Comparison of ENCODE assay signal across 9 cellular contexts in genomic region chr15:77070180-77070499, GRCh38. TPM values are rescaled to one million over a fixed set of nuclear protein-coding genes. Genes with fewer than 3 reads are reported as not detected.
DNase-seq lines count a peak whose midpoint lies in the region; ATAC-seq and TF ChIP-seq lines count a peak whose summit lies in the region.
"Had no signal": no experiment of that assay in that cellular context is flagged by ENCODE, and none has a peak within 500 bp of the region (broad histone marks: within the 10 kb centered on the region; RNA-seq: fewer than 3 reads in every experiment).

No MANE protein-coding gene starts in this region.

- no peaks in the 10 kb centered on the region for H3K9me3 Mint-ChIP-seq in activated CD4-positive, alpha-beta T cell treated with anti-CD3 and anti-CD28 coated beads, Interleukin-2, amount 10 ng/mL, durations not matched to agents 7 days and 5 days
- H3K9me3 Mint-ChIP-seq in activated naive CD8-positive, alpha-beta T cell treated with anti-CD3 and anti-CD28 coated beads, Interleukin-2, amount 50 U/mL, for 24 hours: no peaks in the 10 kb centered on the region

- CTCF ChIA-PET in activated CD4-positive, alpha-beta T cell treated with anti-CD3 and anti-CD28 coated beads, Interleukin-2, amount 10 ng/mL, durations not matched to agents 7 days and 5 days (lab: Charles Lee): interaction anchor here (1.1 kb wide), 1 partner anchor 24 kb away, joined by 3 read pairs; no protein-coding TSS in a partner anchor

- peaks cover 13% of the 10 kb centered on the region for H3K27me3 Mint-ChIP-seq in activated CD4-positive, alpha-beta T cell treated with anti-CD3 and anti-CD28 coated beads, Interleukin-2, amount 10 ng/mL, durations not matched to agents 7 days and 5 days
- no peaks in the 10 kb centered on the region for H3K27me3 Mint-ChIP-seq in activated naive CD8-positive, alpha-beta T cell treated with anti-CD3 and anti-CD28 coated beads, Interleukin-2, amount 50 U/mL, for 24 hours

- intact Hi-C loops in left lung (cut with DNase I): no loop called here

- peak overlapping the region; percentile 87 to 94 for H3K27ac ChIP-seq in left lung
- H3K27ac ChIP-seq in thymus (ENCODE audit: low read depth): no peak overlapping the region

- H3K4me3 ChIP-seq in left lung (peak overlapping the region; percentile 65 to 72), thymus (ENCODE audit: low read length) (peak overlapping the region; percentile 87)

- H3K4me3 Mint-ChIP-seq in activated CD4-positive, alpha-beta T cell treated with anti-CD3 and anti-CD28 coated beads, Interleukin-2, amount 10 ng/mL, durations not matched to agents 7 days and 5 days: peak overlapping the region; percentile 65
- peak overlapping the region; percentile 86 for H3K4me3 Mint-ChIP-seq in activated naive CD8-positive, alpha-beta T cell treated with anti-CD3 and anti-CD28 coated beads, Interleukin-2, amount 50 U/mL, for 24 hours

- TF ChIP-seq CTCF in left lung (IDR thresholded peaks at IDR 0.05): no peak

- peak overlapping the region; percentile 57 for H3K27ac Mint-ChIP-seq in activated CD4-positive, alpha-beta T cell treated with anti-CD3 and anti-CD28 coated beads, Interleukin-2, amount 10 ng/mL, durations not matched to agents 7 days and 5 days
- peak overlapping the region; percentile 68 for H3K27ac Mint-ChIP-seq in activated naive CD8-positive, alpha-beta T cell treated with anti-CD3 and anti-CD28 coated beads, Interleukin-2, amount 50 U/mL, for 24 hours

- H3K4me1 ChIP-seq in left lung: peaks cover 31 to 56% of the 10 kb centered on the region in 2 donors
- peaks cover 14% of the 10 kb centered on the region for H3K4me1 ChIP-seq in thymus (ENCODE audit: control insufficient read depth, insufficient read depth, low read length)

- H3K36me3 ChIP-seq in left lung (no peaks in the 10 kb centered on the region), thymus (ENCODE audit: control insufficient read depth, insufficient read depth) (no peaks in the 10 kb centered on the region)

- ATAC-seq in activated naive CD8-positive, alpha-beta T cell treated with anti-CD3 and anti-CD28 coated beads, Interleukin-2, amount 50 U/mL, for 24 hours: no peak
- no peak for ATAC-seq in left lung
- ATAC-seq in HG03045 (IDR thresholded peaks at IDR 0.05; ENCODE audit: unreplicated experiment): no peak

- 1% methylated on average over 18 of the region's 18 CpGs for WGBS in thymus

- H3K36me3 Mint-ChIP-seq in activated CD4-positive, alpha-beta T cell treated with anti-CD3 and anti-CD28 coated beads, Interleukin-2, amount 10 ng/mL, durations not matched to agents 7 days and 5 days (ENCODE audit: low read depth): peaks cover 2% of the 10 kb centered on the region
- peaks cover 16% of the 10 kb centered on the region for H3K36me3 Mint-ChIP-seq in activated naive CD8-positive, alpha-beta T cell treated with anti-CD3 and anti-CD28 coated beads, Interleukin-2, amount 50 U/mL, for 24 hours (ENCODE audit: low read depth)

- peaks cover 16% of the 10 kb centered on the region for H3K4me1 Mint-ChIP-seq in activated CD4-positive, alpha-beta T cell treated with anti-CD3 and anti-CD28 coated beads, Interleukin-2, amount 10 ng/mL, durations not matched to agents 7 days and 5 days
- H3K4me1 Mint-ChIP-seq in activated naive CD8-positive, alpha-beta T cell treated with anti-CD3 and anti-CD28 coated beads, Interleukin-2, amount 50 U/mL, for 24 hours: peaks cover 39% of the 10 kb centered on the region

- no peak for DNase-seq in activated CD4-positive, alpha-beta T cell treated with anti-CD3 and anti-CD28 coated beads, Interleukin-2, amount 10 ng/mL, durations not matched to agents 7 days and 5 days
- DNase-seq in activated CD4-positive, alpha-beta T cell treated with anti-CD3 and anti-CD28 coated beads for 4 hours: no peak
- no peak for DNase-seq in activated naive CD8-positive, alpha-beta T cell treated with anti-CD3 and anti-CD28 coated beads, Interleukin-2, amount 50 U/mL, for 24 hours
- DNase-seq in left lung (no peak), NCI-H82 (lab: John Stamatoyannopoulos, UW) (no peak)
- DNase-seq in stimulated activated CD4-positive, alpha-beta T cell treated with anti-CD3 and anti-CD28 coated beads, Interleukin-2, amount 100 ng/mL, for 24 hours: no peak
- DNase-seq: NCI-H2107 had no signal

- no peaks in the 10 kb centered on the region for H3K27me3 ChIP-seq in left lung
- H3K27me3 ChIP-seq in thymus (ENCODE audit: control insufficient read depth, insufficient read depth): no peaks in the 10 kb centered on the region

- POLR2A ChIA-PET in activated CD4-positive, alpha-beta T cell treated with anti-CD3 and anti-CD28 coated beads, Interleukin-2, amount 10 ng/mL, durations not matched to agents 7 days and 5 days (lab: Charles Lee): no interaction called here

- no peaks in the 10 kb centered on the region for H3K9me3 ChIP-seq in left lung
- H3K9me3 ChIP-seq in thymus (ENCODE audit: control insufficient read depth): peaks cover 2% of the 10 kb centered on the region

RNA-seq across cellular contexts. Expression of gene TSPAN3, which starts 0.8 kb away (rescaled TPM):
- 10 to 100 TPM; 14.5 to 16.7 TPM for total RNA-seq in activated CD4-positive, alpha-beta T cell treated with anti-CD3 and anti-CD28 coated beads, Interleukin-2, amount 10 ng/mL, durations not matched to agents 7 days and 5 days
- 100 to 1,000 TPM; 385 to 645 TPM for total RNA-seq in left lung
- 127 TPM for polyA plus RNA-seq in thymus

Comparison
In these comparisons a context has a peak if more than half of its experiments do, and no peak if none do; other contexts are left out.
1. RNA of gene TSPAN3, which starts 0.8 kb away (total RNA-seq): 385 to 645 TPM in left lung; 14.5 to 16.7 TPM in activated CD4-positive, alpha-beta T cell treated with anti-CD3 and anti-CD28 coated beads, Interleukin-2, amount 10 ng/mL, durations not matched to agents 7 days and 5 days; every median in the first group is over 10 times any median in the second.